Comparison of ENCODE assay signal across 9 cellular contexts in the genomic region with DNA sequence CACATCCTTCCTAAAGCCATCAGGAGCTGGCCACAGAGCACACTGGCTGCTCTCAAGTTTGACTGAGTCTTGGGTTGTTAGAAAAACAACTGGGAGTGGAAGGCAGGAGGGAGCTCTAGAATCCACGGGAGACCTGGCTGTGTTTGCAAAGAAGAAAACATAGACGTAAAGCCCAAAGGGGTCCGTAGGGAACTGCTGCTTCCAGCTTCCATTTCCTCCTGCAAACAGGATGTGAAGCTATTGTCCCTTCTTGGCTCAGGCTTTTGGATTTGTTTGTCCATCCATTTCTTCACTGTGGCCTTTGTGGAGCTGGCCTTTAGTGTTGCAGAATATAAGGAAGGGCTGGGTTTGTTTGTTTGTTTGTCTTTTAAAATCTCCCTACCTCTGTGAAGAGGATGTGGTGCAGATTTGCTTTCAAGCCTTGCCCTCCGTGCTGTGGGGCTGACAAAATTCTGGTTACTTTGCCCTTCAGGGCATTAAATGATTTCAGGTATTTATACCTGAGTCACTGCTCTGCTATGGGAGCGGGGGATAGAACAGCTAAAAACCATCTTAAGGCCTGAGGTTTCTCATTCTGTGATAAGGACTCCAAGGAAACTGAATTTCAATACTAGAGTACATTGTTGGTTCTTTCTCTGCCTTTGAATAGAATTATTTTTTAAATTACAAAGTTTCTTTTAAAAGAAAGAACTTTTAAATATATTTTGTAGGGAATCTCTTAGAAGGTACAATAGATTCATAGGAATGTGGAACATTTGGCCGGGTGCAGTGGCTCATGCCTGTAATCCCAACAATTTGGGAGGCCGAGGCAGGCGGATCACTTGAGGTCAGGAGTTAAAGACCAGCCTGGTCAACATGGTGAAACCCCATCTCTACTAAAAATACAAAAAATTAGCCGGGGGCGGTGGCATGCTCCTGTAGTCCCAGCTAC.
DNase-seq lines count a peak whose midpoint lies in the region; ATAC-seq and TF ChIP-seq lines count a peak whose summit lies in the region.
"Had no signal": no experiment of that assay in that cellular context is flagged by ENCODE, and none has a peak within 500 bp of the region (broad histone marks: within the 10 kb centered on the region; RNA-seq: fewer than 3 reads in every experiment).

No MANE protein-coding gene starts in this region.

- TF ChIP-seq EP300 in sigmoid colon (IDR thresholded peaks at IDR 0.05), result no peak

- no peak for TF ChIP-seq POLR2A in sigmoid colon (IDR thresholded peaks at IDR 0.05)

- H3K27me3 ChIP-seq in adipocyte (replicated peaks; ENCODE audit: control insufficient read depth, insufficient read depth, low read length), result no peaks in the 10 kb centered on the region
- no peaks in the 10 kb centered on the region for H3K27me3 ChIP-seq in sigmoid colon

- H3K27ac ChIP-seq in sigmoid colon, result peak overlapping the region; percentile 62 to 85 (median 66)

- H3K36me3 ChIP-seq in adipocyte (ENCODE audit: control insufficient read depth, insufficient read depth, low read length, severe bottlenecking), result no peaks in the 10 kb centered on the region
- H3K36me3 ChIP-seq in sigmoid colon, result peaks cover 0 to 2% (median 0%) of the 10 kb centered on the region in 4 donors

- no peak for TF ChIP-seq CTCF in sigmoid colon (IDR thresholded peaks at IDR 0.05)
- TF ChIP-seq CTCF in GM10266 (IDR thresholded peaks at IDR 0.05; ENCODE audit: control insufficient read depth, insufficient read depth, low read depth, missing control alignments), result no peak

- H3K4me1 ChIP-seq in adipocyte (ENCODE audit: control insufficient read depth, insufficient read depth, low read length) (peaks cover 43% of the 10 kb centered on the region), sigmoid colon (peaks cover 0 to 23% (median 13%) of the 10 kb centered on the region in 4 donors)

- H3K4me3 ChIP-seq in adipocyte (ENCODE audit: low read length), result peak overlapping the region; percentile 15
- H3K4me3 ChIP-seq in sigmoid colon, result no peak overlapping the region

- 81 to 82% methylated on average over 10 of the region's 10 CpGs for WGBS in sigmoid colon, 2 donors

- ATAC-seq in Right ventricle myocardium superior (ENCODE audit: poor library complexity), result peak; percentile 58

- H3K9me3 ChIP-seq in adipocyte (ENCODE audit: control insufficient read depth, low read length) (no peaks in the 10 kb centered on the region), sigmoid colon (no peaks in the 10 kb centered on the region)

- intact Hi-C loops in Right ventricle myocardium superior (cut with DNase I), result no loop called here
- intact Hi-C loops in sigmoid colon (cut with DNase I), result no loop called here

- peak overlapping the region; percentile 67 for H3K9ac ChIP-seq in adipocyte (ENCODE audit: low read length)

- DNase-seq in EH (ENCODE audit: low read depth) (peak; percentile 30), adipocyte (ENCODE audit: low read depth) (no peak), Right ventricle myocardium superior (peak; percentile 55), sigmoid colon (peak; percentile 82), CD1c-positive myeloid dendritic cell (ENCODE audit: extremely low spot score) (no peak), NCI-H82 (lab: John Stamatoyannopoulos, UW) (no peak), GM10266 (ENCODE audit: extremely low spot score) (no peak), foreskin melanocyte (no peak)
- DNase-seq: NCI-H526 had no signal

Comparison
In these comparisons a context has a peak if more than half of its experiments do, and no peak if none do; other contexts are left out.
1. DNase-seq: peak in EH (single experiment), Right ventricle myocardium superior (single experiment) and sigmoid colon (single experiment); none in adipocyte (single experiment), CD1c-positive myeloid dendritic cell (single experiment), NCI-H82 (single experiment), GM10266 (single experiment) and foreskin melanocyte (single experiment).